1 cellular context compared by ENCODE assay signal in genomic region chr12:22535478-22535877, GRCh38.
TF ChIP-seq lines count a peak whose summit lies in the region.

No MANE protein-coding gene starts in this region.

TF ChIP-seq in GM23338, 12 proteins besides CTCF, POLR2A, EP300 and RAD21 (continued from another document):
- no peak for TF ChIP-seq ZNF462 (CRISPR knock-in tag; IDR thresholded peaks at IDR 0.05)
- no peak for TF ChIP-seq EZH2 (IDR thresholded peaks at IDR 0.05; ENCODE audit: low read depth, unreplicated experiment)
- TF ChIP-seq REST (IDR thresholded peaks at IDR 0.05; ENCODE audit: unreplicated experiment) = no peak
- no peak for TF ChIP-seq ZNF114 (CRISPR knock-in tag; IDR thresholded peaks at IDR 0.05)
- TF ChIP-seq ETS1 (IDR thresholded peaks at IDR 0.05) = no peak
TF ChIP-seq in GM23338: peak in this region for 0.
